Comparison of ENCODE assay signal across 9 cellular contexts in genomic region chr19:13097331-13098258, GRCh38. TPM values are rescaled to one million over a fixed set of nuclear protein-coding genes. Genes with fewer than 3 reads are reported as not detected.
DNase-seq lines count a peak whose midpoint lies in the region; TF ChIP-seq lines count a peak whose summit lies in the region.
"Had no signal": no experiment of that assay in that cellular context is flagged by ENCODE, and none has a peak within 500 bp of the region (broad histone marks: within the 10 kb centered on the region; RNA-seq: fewer than 3 reads in every experiment).

No MANE protein-coding gene starts in this region.

- no peak overlapping the region for H2BK15ac ChIP-seq in mesenchymal stem cell (ENCODE audit: low read depth, poor library complexity, severe bottlenecking)

- H3K14ac ChIP-seq in mesenchymal stem cell (ENCODE audit: low read length in 2 of 2) = no peak overlapping the region

- no peak overlapping the region for H4K8ac ChIP-seq in mesenchymal stem cell (ENCODE audit: low read length)

- H4K91ac ChIP-seq in mesenchymal stem cell (ENCODE audit: low read length) = peak overlapping the region; percentile 5

- H2BK120ac ChIP-seq in mesenchymal stem cell (ENCODE audit: low read depth, low read length) = peak overlapping the region; percentile 58

- peaks cover 2% of the 10 kb centered on the region for H3K79me1 ChIP-seq in mesenchymal stem cell (replicated peaks; ENCODE audit: low read length, poor library complexity, severe bottlenecking)

- H3K27ac ChIP-seq in ascending aorta (peak overlapping the region; percentile 71 to 73), mesenchymal stem cell (ENCODE audit: low read length, poor library complexity, severe bottlenecking) (no peak overlapping the region), uterus (peak overlapping the region; percentile 87 to 93)

- no peak overlapping the region for H3K18ac ChIP-seq in mesenchymal stem cell (ENCODE audit: low read depth in 1 of 2, low read length in 2 of 2)

- no peak overlapping the region for H2AFZ ChIP-seq in mesenchymal stem cell (ENCODE audit: low read depth, low read length)

- no peaks in the 10 kb centered on the region for H3K27me3 ChIP-seq in ascending aorta
- H3K27me3 ChIP-seq in mesenchymal stem cell (ENCODE audit: control insufficient read depth in 1 of 2, insufficient read depth in 1 of 2, low read length in 2 of 2) = peaks cover 0 to 55% of the 10 kb centered on the region in 2 experiments
- H3K27me3 ChIP-seq in uterus = no peaks in the 10 kb centered on the region

- peak overlapping the region in 1 of 2 experiments; percentile 50 for H3K23ac ChIP-seq in mesenchymal stem cell (ENCODE audit: low read length in 2 of 2)

- TF ChIP-seq CTCF in ascending aorta (IDR thresholded peaks at IDR 0.05) (no peak), uterus (IDR thresholded peaks at IDR 0.05) (no peak)

- H2AK5ac ChIP-seq in mesenchymal stem cell (ENCODE audit: low read length, severe bottlenecking) = no peak overlapping the region

- no peak overlapping the region for H3K9ac ChIP-seq in mesenchymal stem cell (ENCODE audit: low read length)

- H3K9me3 ChIP-seq in ascending aorta (no peaks in the 10 kb centered on the region), mesenchymal stem cell (ENCODE audit: control insufficient read depth, low read length) (no peaks in the 10 kb centered on the region), uterus (no peaks in the 10 kb centered on the region)

- H3K36me3 ChIP-seq in ascending aorta = peaks cover 11 to 16% of the 10 kb centered on the region in 2 donors
- peaks cover 3 to 28% of the 10 kb centered on the region in 2 experiments for H3K36me3 ChIP-seq in mesenchymal stem cell (ENCODE audit: control insufficient read depth in 1 of 2, insufficient read depth in 2 of 2, low read depth in 1 of 2, low read length in 2 of 2)
- H3K36me3 ChIP-seq in uterus = no peaks in the 10 kb centered on the region

- H3K4me3 ChIP-seq in ascending aorta (peak overlapping the region; percentile 39 to 40), mesenchymal stem cell (ENCODE audit: insufficient read depth in 1 of 2, low read depth in 1 of 2, low read length in 2 of 2) (no peak overlapping the region), uterus (peak overlapping the region; percentile 36 to 40)

- TF ChIP-seq POLR2A in uterus (IDR thresholded peaks at IDR 0.05) = no peak

- intact Hi-C loops in ascending aorta (cut with DNase I) = no loop called here
- intact Hi-C loops in uterus (cut with DNase I; ENCODE audit: low total_unique reads) = no loop called here

- H2BK5ac ChIP-seq in mesenchymal stem cell (ENCODE audit: low read depth, low read length, poor library complexity, severe bottlenecking) = no peak overlapping the region

- 3% methylated on average over 57 of the region's 71 CpGs for WGBS in mesenchymal stem cell

- H2BK12ac ChIP-seq in mesenchymal stem cell (ENCODE audit: low read length in 2 of 2) = no peak overlapping the region

- no peak overlapping the region for H3K4ac ChIP-seq in mesenchymal stem cell (ENCODE audit: low read depth in 1 of 2, low read length in 2 of 2)

- DNase-seq in activated effector memory CD4-positive, alpha-beta T cell treated with anti-CD3 and anti-CD28 coated beads, Interleukin-2, amount 50 U/mL, for 16 hours = peak; percentile 71
- DNase-seq in activated effector memory CD4-positive, alpha-beta T cell treated with Interleukin-2 at 50 U/mL for 16 hours = no peak
- DNase-seq in ascending aorta (ENCODE audit: low spot score in 2 of 2) = peak in 1 of 2 donors; percentile 82
- no peak for DNase-seq in mesenchymal stem cell
- DNase-seq in uterus = peak; percentile 61 to 74
- DNase-seq in NCI-H187 treated with DMSO at 0.1 percent for 48 hours (lab: John Stamatoyannopoulos, UW) = no peak
- no peak for DNase-seq in EL
- DNase-seq in NCI-H187 (lab: John Stamatoyannopoulos, UW) = no peak
- DNase-seq: GOT3 had no signal

- H3K4me2 ChIP-seq in mesenchymal stem cell (ENCODE audit: low read length, poor library complexity, severe bottlenecking) = no peak overlapping the region

- peaks cover 20 to 42% of the 10 kb centered on the region in 2 donors for H3K4me1 ChIP-seq in ascending aorta
- H3K4me1 ChIP-seq in mesenchymal stem cell (ENCODE audit: control insufficient read depth, insufficient read depth, low read depth, low read length) = peaks cover 46% of the 10 kb centered on the region
- H3K4me1 ChIP-seq in uterus = peaks cover 6 to 42% of the 10 kb centered on the region in 2 donors

RNA-seq across cellular contexts. Expression of gene LYL1, which starts 5.1 kb away (rescaled TPM):
- total RNA-seq in ascending aorta (46.7 TPM), uterus (10 to 100 TPM in 3 of 4 donors, 1 to 10 TPM in 1; 2.6 to 15.5 (median 11.1) TPM)
- polyA plus RNA-seq in mesenchymal stem cell (2013, experiment 1 of 2) = 0.68 TPM
- 0.79 TPM for polyA plus RNA-seq in mesenchymal stem cell (2013, experiment 2 of 2)

RNA-seq across cellular contexts. Expression of gene TRMT1, which starts 18.9 kb away (rescaled TPM):
- total RNA-seq in ascending aorta (17.3 TPM), uterus (10 to 100 TPM; 23.2 to 99.4 (median 33.6) TPM)
- polyA plus RNA-seq in mesenchymal stem cell (2013, experiment 1 of 2) = 20.0 TPM
- polyA plus RNA-seq in mesenchymal stem cell (2013, experiment 2 of 2) = 16.9 TPM

RNA-seq across cellular contexts. Expression of gene NACC1, which starts 20.5 kb away (rescaled TPM):
- total RNA-seq in ascending aorta (35.5 TPM), uterus (10 to 100 TPM; 13.4 to 28.1 (median 15.8) TPM)
- polyA plus RNA-seq in mesenchymal stem cell (2013, experiment 1 of 2) = 82.1 TPM
- polyA plus RNA-seq in mesenchymal stem cell (2013, experiment 2 of 2) = 85.0 TPM

RNA-seq across cellular contexts. Expression of gene STX10, which starts 52.6 kb away (rescaled TPM):
- total RNA-seq in ascending aorta = 31.6 TPM
- 50.2 TPM for polyA plus RNA-seq in mesenchymal stem cell (2013, experiment 1 of 2)
- polyA plus RNA-seq in mesenchymal stem cell (2013, experiment 2 of 2) = 53.2 TPM
- 10 to 100 TPM; 42.2 to 72.1 (median 44.8) TPM for total RNA-seq in uterus

RNA-seq across cellular contexts. Expression of gene IER2, which starts 52.6 kb away (rescaled TPM):
- total RNA-seq in ascending aorta = 907 TPM
- polyA plus RNA-seq in mesenchymal stem cell (2013, experiment 1 of 2) = 135 TPM
- 129 TPM for polyA plus RNA-seq in mesenchymal stem cell (2013, experiment 2 of 2)
- 100 to 1,000 TPM in 1 of 4 donors, 10 to 100 TPM in 3; 15.1 to 108 (median 66.7) TPM for total RNA-seq in uterus

Comparison
In these comparisons a context has a peak if more than half of its experiments do, and no peak if none do; other contexts are left out.
1. DNase-seq: peak in activated effector memory CD4-positive, alpha-beta T cell treated with anti-CD3 and anti-CD28 coated beads, Interleukin-2, amount 50 U/mL, for 16 hours (single experiment) and uterus (2 of 2); none in activated effector memory CD4-positive, alpha-beta T cell treated with Interleukin-2 at 50 U/mL for 16 hours (single experiment), mesenchymal stem cell (single experiment), NCI-H187 treated with DMSO at 0.1 percent for 48 hours (single experiment), EL (single experiment) and NCI-H187 (0 of 2).
2. H3K4me3 ChIP-seq: peak in ascending aorta (2 of 2) and uterus (2 of 2); none in mesenchymal stem cell (0 of 2).